Comparison of ENCODE assay signal across 7 cellular contexts in the genomic region with DNA sequence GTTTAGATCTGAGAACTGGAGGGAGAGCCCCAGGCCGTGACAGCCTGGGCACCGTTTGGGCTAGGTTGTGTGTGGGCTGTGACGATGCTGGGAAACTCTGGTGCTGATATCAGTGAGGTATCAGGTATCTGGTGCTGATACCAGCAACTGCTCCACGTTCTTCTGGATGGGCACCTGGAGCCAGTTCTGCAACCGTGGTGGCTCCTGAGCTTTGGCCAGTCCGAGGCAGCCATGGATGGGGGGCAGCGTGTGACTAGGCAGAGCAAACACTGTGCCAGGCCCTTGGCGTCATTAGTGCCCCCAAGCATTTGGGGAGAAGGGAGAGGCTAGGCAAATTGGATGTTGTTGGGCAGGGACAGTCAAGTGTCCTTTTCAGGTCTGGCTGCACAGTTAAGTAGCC. TPM values are rescaled to one million over a fixed set of nuclear protein-coding genes. Genes with fewer than 3 reads are reported as not detected.
DNase-seq lines count a peak whose midpoint lies in the region; ATAC-seq and TF ChIP-seq lines count a peak whose summit lies in the region.

No MANE protein-coding gene starts in this region.

- H3K4me3 Mint-ChIP-seq in HFFc6 (peak overlapping the region; percentile 91), WTC11 (peak overlapping the region; percentile 88)
- H3K4me3 Mint-ChIP-seq in stimulated activated effector memory CD8-positive, alpha-beta T cell treated with anti-CD3 and anti-CD28 coated beads, Interleukin-12 subunit alpha, Interleukin-12 subunit beta, amount 100 ng/mL, for 72 hours: peak overlapping the region; percentile 85

- H3K27ac Mint-ChIP-seq in HFFc6 (peak overlapping the region; percentile 69), WTC11 (0 out of 2 replicates have a peak overlapping the region, but pooled peaks have one; percentile 4)
- H3K27ac Mint-ChIP-seq in stimulated activated effector memory CD8-positive, alpha-beta T cell treated with anti-CD3 and anti-CD28 coated beads, Interleukin-12 subunit alpha, Interleukin-12 subunit beta, amount 100 ng/mL, for 72 hours: peak overlapping the region; percentile 85

- H3K36me3 Mint-ChIP-seq in HFFc6 (ENCODE audit: low read depth) (peaks cover 23% of the 10 kb centered on the region), WTC11 (peaks cover 18% of the 10 kb centered on the region)
- H3K36me3 Mint-ChIP-seq in stimulated activated effector memory CD8-positive, alpha-beta T cell treated with anti-CD3 and anti-CD28 coated beads, Interleukin-12 subunit alpha, Interleukin-12 subunit beta, amount 100 ng/mL, for 72 hours: no peaks in the 10 kb centered on the region

- ATAC-seq in WTC11 (no peak), GM21367 (IDR thresholded peaks at IDR 0.05; ENCODE audit: unreplicated experiment) (no peak)
- no peak for ATAC-seq in stimulated activated effector memory CD8-positive, alpha-beta T cell treated with anti-CD3 and anti-CD28 coated beads, Interleukin-12 subunit alpha, Interleukin-12 subunit beta, amount 100 ng/mL, for 72 hours

- H3K4me1 Mint-ChIP-seq in HFFc6 (ENCODE audit: low read depth) (peaks cover 30% of the 10 kb centered on the region), WTC11 (peaks cover 14% of the 10 kb centered on the region)
- H3K4me1 Mint-ChIP-seq in stimulated activated effector memory CD8-positive, alpha-beta T cell treated with anti-CD3 and anti-CD28 coated beads, Interleukin-12 subunit alpha, Interleukin-12 subunit beta, amount 100 ng/mL, for 72 hours: peaks cover 48% of the 10 kb centered on the region

- H3K27me3 ChIP-seq in right atrium auricular region: no peaks in the 10 kb centered on the region

- TF ChIP-seq CTCF in HFFc6 (IDR thresholded peaks at IDR 0.05): no peak
- no peak for TF ChIP-seq CTCF in WTC11 (IDR thresholded peaks at IDR 0.05)
- TF ChIP-seq CTCF in right atrium auricular region (IDR thresholded peaks at IDR 0.05): no peak

- H3K27me3 Mint-ChIP-seq in HFFc6 (ENCODE audit: insufficient read depth) (no peaks in the 10 kb centered on the region; the same call in 1 of the 2 replicates), WTC11 (ENCODE audit: low read depth) (peaks cover 26% of the 10 kb centered on the region)

- H3K4me3 ChIP-seq in right atrium auricular region: peak overlapping the region; percentile 72 to 76

- H3K27ac ChIP-seq in right atrium auricular region: peak overlapping the region; percentile 94

- CTCF ChIA-PET in WTC11 (lab: Charles Lee): interaction anchor here (3.5 to 3.8 kb wide), 2 partner anchors 27 to 53 kb away, joined by 15 to 28 read pairs; no protein-coding TSS in a partner anchor

- H3K9me3 ChIP-seq in right atrium auricular region: peaks cover 6 to 16% of the 10 kb centered on the region in 2 donors

- H3K36me3 ChIP-seq in right atrium auricular region: no peaks in the 10 kb centered on the region

- peaks cover 0 to 56% of the 10 kb centered on the region in 2 donors for H3K4me1 ChIP-seq in right atrium auricular region

- DNase-seq in HFFc6: no peak
- no peak for DNase-seq in WTC11 (ENCODE audit: low spot score)
- DNase-seq in right atrium auricular region (ENCODE audit: low spot score): peak; percentile 57
- DNase-seq in stimulated activated effector memory CD8-positive, alpha-beta T cell treated with anti-CD3 and anti-CD28 coated beads, Interleukin-12 subunit alpha, Interleukin-12 subunit beta, amount 100 ng/mL, for 72 hours (ENCODE audit: low spot score in 2 of 2): no peak
- no peak for DNase-seq in stimulated activated CD4-positive, alpha-beta T cell treated with anti-CD3 and anti-CD28 coated beads, Interleukin-1b, Interleukin-23, amount 100 ng/mL, for 48 hours
- DNase-seq in HT-29 (ENCODE audit: low spot score): no peak

- POLR2A ChIA-PET in WTC11 (lab: Charles Lee): no interaction called here

- peaks cover 32% of the 10 kb centered on the region for H3K9me3 Mint-ChIP-seq in HFFc6
- H3K9me3 Mint-ChIP-seq in WTC11: peaks cover 17% of the 10 kb centered on the region
- H3K9me3 Mint-ChIP-seq in stimulated activated effector memory CD8-positive, alpha-beta T cell treated with anti-CD3 and anti-CD28 coated beads, Interleukin-12 subunit alpha, Interleukin-12 subunit beta, amount 100 ng/mL, for 72 hours: peaks cover 8% of the 10 kb centered on the region

TF ChIP-seq in WTC11, 78 proteins besides CTCF, POLR2A, EP300 and RAD21 (continues in another document):
- TF ChIP-seq, protein P1, sequence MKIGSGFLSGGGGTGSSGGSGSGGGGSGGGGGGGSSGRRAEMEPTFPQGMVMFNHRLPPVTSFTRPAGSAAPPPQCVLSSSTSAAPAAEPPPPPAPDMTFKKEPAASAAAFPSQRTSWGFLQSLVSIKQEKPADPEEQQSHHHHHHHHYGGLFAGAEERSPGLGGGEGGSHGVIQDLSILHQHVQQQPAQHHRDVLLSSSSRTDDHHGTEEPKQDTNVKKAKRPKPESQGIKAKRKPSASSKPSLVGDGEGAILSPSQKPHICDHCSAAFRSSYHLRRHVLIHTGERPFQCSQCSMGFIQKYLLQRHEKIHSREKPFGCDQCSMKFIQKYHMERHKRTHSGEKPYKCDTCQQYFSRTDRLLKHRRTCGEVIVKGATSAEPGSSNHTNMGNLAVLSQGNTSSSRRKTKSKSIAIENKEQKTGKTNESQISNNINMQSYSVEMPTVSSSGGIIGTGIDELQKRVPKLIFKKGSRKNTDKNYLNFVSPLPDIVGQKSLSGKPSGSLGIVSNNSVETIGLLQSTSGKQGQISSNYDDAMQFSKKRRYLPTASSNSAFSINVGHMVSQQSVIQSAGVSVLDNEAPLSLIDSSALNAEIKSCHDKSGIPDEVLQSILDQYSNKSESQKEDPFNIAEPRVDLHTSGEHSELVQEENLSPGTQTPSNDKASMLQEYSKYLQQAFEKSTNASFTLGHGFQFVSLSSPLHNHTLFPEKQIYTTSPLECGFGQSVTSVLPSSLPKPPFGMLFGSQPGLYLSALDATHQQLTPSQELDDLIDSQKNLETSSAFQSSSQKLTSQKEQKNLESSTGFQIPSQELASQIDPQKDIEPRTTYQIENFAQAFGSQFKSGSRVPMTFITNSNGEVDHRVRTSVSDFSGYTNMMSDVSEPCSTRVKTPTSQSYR (CRISPR knock-in tag; IDR thresholded peaks at IDR 0.05): no peak
- TF ChIP-seq NR3C1 (CRISPR knock-in tag; conservative IDR thresholded peaks at IDR 0.05; ENCODE audit: low read depth) (no peak), RELA (CRISPR knock-in tag; IDR thresholded peaks at IDR 0.05; ENCODE audit: borderline replicate concordance) (no peak), ZNF423 (CRISPR knock-in tag; IDR thresholded peaks at IDR 0.05) (no peak), JUN (CRISPR knock-in tag; IDR thresholded peaks at IDR 0.05) (no peak), SP1 (CRISPR knock-in tag; conservative IDR thresholded peaks at IDR 0.05) (no peak), TEAD1 (CRISPR knock-in tag; IDR thresholded peaks at IDR 0.05) (no peak), FOXK1 (CRISPR knock-in tag; IDR thresholded peaks at IDR 0.05) (no peak), NR1H2 (CRISPR knock-in tag; IDR thresholded peaks at IDR 0.05) (no peak), ZNF416 (CRISPR knock-in tag; IDR thresholded peaks at IDR 0.05) (no peak)
- TF ChIP-seq, protein P2, sequence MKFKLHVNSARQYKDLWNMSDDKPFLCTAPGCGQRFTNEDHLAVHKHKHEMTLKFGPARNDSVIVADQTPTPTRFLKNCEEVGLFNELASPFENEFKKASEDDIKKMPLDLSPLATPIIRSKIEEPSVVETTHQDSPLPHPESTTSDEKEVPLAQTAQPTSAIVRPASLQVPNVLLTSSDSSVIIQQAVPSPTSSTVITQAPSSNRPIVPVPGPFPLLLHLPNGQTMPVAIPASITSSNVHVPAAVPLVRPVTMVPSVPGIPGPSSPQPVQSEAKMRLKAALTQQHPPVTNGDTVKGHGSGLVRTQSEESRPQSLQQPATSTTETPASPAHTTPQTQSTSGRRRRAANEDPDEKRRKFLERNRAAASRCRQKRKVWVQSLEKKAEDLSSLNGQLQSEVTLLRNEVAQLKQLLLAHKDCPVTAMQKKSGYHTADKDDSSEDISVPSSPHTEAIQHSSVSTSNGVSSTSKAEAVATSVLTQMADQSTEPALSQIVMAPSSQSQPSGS (CRISPR knock-in tag; IDR thresholded peaks at IDR 0.05; ENCODE audit: borderline replicate concordance, low read depth): no peak
- TF ChIP-seq, protein P3, sequence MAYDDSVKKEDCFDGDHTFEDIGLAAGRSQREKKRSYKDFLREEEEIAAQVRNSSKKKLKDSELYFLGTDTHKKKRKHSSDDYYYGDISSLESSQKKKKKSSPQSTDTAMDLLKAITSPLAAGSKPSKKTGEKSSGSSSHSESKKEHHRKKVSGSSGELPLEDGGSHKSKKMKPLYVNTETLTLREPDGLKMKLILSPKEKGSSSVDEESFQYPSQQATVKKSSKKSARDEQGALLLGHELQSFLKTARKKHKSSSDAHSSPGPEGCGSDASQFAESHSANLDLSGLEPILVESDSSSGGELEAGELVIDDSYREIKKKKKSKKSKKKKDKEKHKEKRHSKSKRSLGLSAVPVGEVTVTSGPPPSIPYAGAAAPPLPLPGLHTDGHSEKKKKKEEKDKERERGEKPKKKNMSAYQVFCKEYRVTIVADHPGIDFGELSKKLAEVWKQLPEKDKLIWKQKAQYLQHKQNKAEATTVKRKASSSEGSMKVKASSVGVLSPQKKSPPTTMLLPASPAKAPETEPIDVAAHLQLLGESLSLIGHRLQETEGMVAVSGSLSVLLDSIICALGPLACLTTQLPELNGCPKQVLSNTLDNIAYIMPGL (CRISPR knock-in tag; IDR thresholded peaks at IDR 0.05): no peak
- TF ChIP-seq, protein P4, sequence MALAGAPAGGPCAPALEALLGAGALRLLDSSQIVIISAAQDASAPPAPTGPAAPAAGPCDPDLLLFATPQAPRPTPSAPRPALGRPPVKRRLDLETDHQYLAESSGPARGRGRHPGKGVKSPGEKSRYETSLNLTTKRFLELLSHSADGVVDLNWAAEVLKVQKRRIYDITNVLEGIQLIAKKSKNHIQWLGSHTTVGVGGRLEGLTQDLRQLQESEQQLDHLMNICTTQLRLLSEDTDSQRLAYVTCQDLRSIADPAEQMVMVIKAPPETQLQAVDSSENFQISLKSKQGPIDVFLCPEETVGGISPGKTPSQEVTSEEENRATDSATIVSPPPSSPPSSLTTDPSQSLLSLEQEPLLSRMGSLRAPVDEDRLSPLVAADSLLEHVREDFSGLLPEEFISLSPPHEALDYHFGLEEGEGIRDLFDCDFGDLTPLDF (CRISPR knock-in tag; IDR thresholded peaks at IDR 0.05): no peak
- TF ChIP-seq, protein P5, sequence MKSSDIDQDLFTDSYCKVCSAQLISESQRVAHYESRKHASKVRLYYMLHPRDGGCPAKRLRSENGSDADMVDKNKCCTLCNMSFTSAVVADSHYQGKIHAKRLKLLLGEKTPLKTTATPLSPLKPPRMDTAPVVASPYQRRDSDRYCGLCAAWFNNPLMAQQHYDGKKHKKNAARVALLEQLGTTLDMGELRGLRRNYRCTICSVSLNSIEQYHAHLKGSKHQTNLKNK (CRISPR knock-in tag; IDR thresholded peaks at IDR 0.05): no peak

RNA-seq across cellular contexts. Expression of a gene that starts 57.9 kb away (rescaled TPM):
- total RNA-seq in HFFc6 (2021; fragmentation: NEBNext Ultra II Directional; extraction: Animal tissue kit (Norgen Biotek cat#: 25700)): 1 to 10 TPM in 3 of 6 experiments, under 1 TPM in 3; 0.68 to 1.7 (median 1.0) TPM
- total RNA-seq in WTC11 (2021): 0.70 to 1.2 TPM (median 0.73 TPM) in 3 replicates
- 10 to 100 TPM in 1 of 2 donors, 1 to 10 TPM in 1; 3.2 to 11.0 TPM for total RNA-seq in right atrium auricular region
- total RNA-seq in HT-29 (2014; rRNA removed; shearing (Covaris generic)): 0.63 and 0.66 TPM in 2 replicates

Comparison
In these comparisons a context has a peak if more than half of its experiments do, and no peak if none do; other contexts are left out.
1. H3K27ac Mint-ChIP-seq: peak in every context shown above with its lines; median percentile 85 in stimulated activated effector memory CD8-positive, alpha-beta T cell treated with anti-CD3 and anti-CD28 coated beads, Interleukin-12 subunit alpha, Interleukin-12 subunit beta, amount 100 ng/mL, for 72 hours; 69 in HFFc6; 4 in WTC11.